8 cellular contexts compared by ENCODE assay signal in the genomic region with DNA sequence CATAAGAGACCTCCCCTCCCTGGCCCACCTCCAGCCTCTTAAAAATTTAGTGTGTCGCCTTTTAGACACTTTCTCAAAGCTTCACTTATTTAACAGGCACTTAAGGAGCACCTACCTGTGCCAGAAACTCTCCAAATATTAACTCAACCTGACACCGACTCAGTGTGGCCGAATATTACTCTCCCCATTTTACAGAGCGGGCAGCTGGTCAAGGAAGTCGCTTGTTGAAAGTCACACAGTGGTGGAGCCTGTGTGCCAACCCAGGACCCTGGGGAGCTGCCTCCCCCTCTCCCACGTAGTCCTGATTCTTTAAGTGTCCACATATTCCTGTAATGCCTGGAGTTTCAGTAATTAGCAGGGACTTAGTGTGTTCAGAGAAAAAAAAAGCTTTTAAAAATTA. TPM values are rescaled to one million over a fixed set of nuclear protein-coding genes. Genes with fewer than 3 reads are reported as not detected.
A peak's percentile ranks its signal among the peaks of the same experiment; 100 is the strongest.
DNase-seq lines count a peak whose midpoint lies in the region; ATAC-seq and TF ChIP-seq lines count a peak whose summit lies in the region.

No MANE protein-coding gene starts in this region.

- peak overlapping the region; percentile 86 for H3K4me3 ChIP-seq in left ventricle myocardium inferior
- H3K4me3 ChIP-seq in muscle layer of duodenum (ENCODE audit: low read depth in 1 of 2, low read length in 2 of 2) = peak overlapping the region; percentile 74 to 87
- H3K4me3 ChIP-seq in aorta (ENCODE audit: low read length in 2 of 2) = peak overlapping the region; percentile 70 to 77

- ATAC-seq in left ventricle myocardium superior = no peak
- no peak for ATAC-seq in aorta (ENCODE audit: low FRiP score)
- ATAC-seq in GM21723 (IDR thresholded peaks at IDR 0.05; ENCODE audit: unreplicated experiment) = no peak
- no peak for ATAC-seq in HG03039 (IDR thresholded peaks at IDR 0.05; ENCODE audit: unreplicated experiment)

- WGBS in aorta, 2 donors = 3 to 4% methylated on average over 6 of the region's 6 CpGs

- H3K27me3 ChIP-seq in left ventricle myocardium inferior (ENCODE audit: low read depth) (no peaks in the 10 kb centered on the region), muscle layer of duodenum (ENCODE audit: low read depth, low read length) (peaks cover 3% of the 10 kb centered on the region), aorta (ENCODE audit: control insufficient read depth in 1 of 2, insufficient read depth in 2 of 2, low read length in 1 of 2) (no peaks in the 10 kb centered on the region)

- no peaks in the 10 kb centered on the region for H3K36me3 ChIP-seq in left ventricle myocardium inferior
- no peaks in the 10 kb centered on the region for H3K36me3 ChIP-seq in muscle layer of duodenum (ENCODE audit: control insufficient read depth in 1 of 2, insufficient read depth in 2 of 2, low read length in 2 of 2)
- H3K36me3 ChIP-seq in aorta (ENCODE audit: control insufficient read depth in 1 of 2, insufficient read depth in 2 of 2, low read length in 1 of 2) = no peaks in the 10 kb centered on the region

- H3K4me1 ChIP-seq in left ventricle myocardium inferior (peaks cover 80% of the 10 kb centered on the region), muscle layer of duodenum (ENCODE audit: control insufficient read depth in 1 of 2, insufficient read depth in 2 of 2, low read length in 2 of 2) (peaks cover 3 to 13% of the 10 kb centered on the region in 2 donors), aorta (ENCODE audit: control insufficient read depth in 1 of 2, insufficient read depth in 2 of 2, low read length in 2 of 2) (no peaks in the 10 kb centered on the region)

- no peaks in the 10 kb centered on the region for H3K9me3 ChIP-seq in left ventricle myocardium inferior (replicated peaks)
- no peaks in the 10 kb centered on the region for H3K9me3 ChIP-seq in muscle layer of duodenum (ENCODE audit: control insufficient read depth in 1 of 2, low read length in 2 of 2)
- no peaks in the 10 kb centered on the region for H3K9me3 ChIP-seq in aorta (ENCODE audit: control insufficient read depth, low read length)

- no peak for TF ChIP-seq CTCF in left ventricle myocardium inferior (IDR thresholded peaks at IDR 0.05; ENCODE audit: borderline replicate concordance)

- DNase-seq in left ventricle myocardium inferior = no peak
- DNase-seq in left ventricle myocardium superior = no peak
- peak; percentile 43 to 45 for DNase-seq in T47D (ENCODE audit: low read depth in 1 of 2, low spot score in 1 of 2)
- DNase-seq in aorta = no peak
- no peak for DNase-seq in SHP77 treated with DMSO at 0.1 percent for 48 hours (lab: John Stamatoyannopoulos, UW)

- H3K27ac ChIP-seq in left ventricle myocardium inferior (replicated peaks) (peak overlapping the region; percentile 93), muscle layer of duodenum (ENCODE audit: low read length) (peak overlapping the region; percentile 75), aorta (ENCODE audit: low read depth in 1 of 2, low read length in 2 of 2) (peak overlapping the region; percentile 68 to 81)

- intact Hi-C loops in left ventricle myocardium inferior (cut with micrococcal nuclease) (no loop called here), left ventricle myocardium superior (cut with micrococcal nuclease) (no loop called here), aorta (cut with DNase I) (loop anchor here in 1 of 2 donors (2.0 kb wide), 1 partner anchor 38 kb away; no protein-coding TSS in a partner anchor)

- in situ Hi-C loops in T47D (cut with HindIII; ENCODE audit: low pct_unique_long_range_greater_than_20kb, low sequenced_read_pairs) = no loop called here

RNA-seq across cellular contexts. Expression of a gene that starts 1.0 kb away (rescaled TPM):
- total RNA-seq in left ventricle myocardium inferior = 36.4 TPM
- 24.7 TPM for total RNA-seq in left ventricle myocardium superior
- 100 to 1,000 TPM; 167 to 188 TPM for total RNA-seq in aorta
- 10 to 100 TPM; 31.4 to 46.7 TPM for polyA plus RNA-seq in aorta

Comparison
In these comparisons a context has a peak if more than half of its experiments do, and no peak if none do; other contexts are left out.
1. DNase-seq: peak in T47D (2 of 2); none in left ventricle myocardium inferior (single experiment), left ventricle myocardium superior (single experiment), aorta (0 of 2) and SHP77 treated with DMSO at 0.1 percent for 48 hours (single experiment).
2. Peak in every context shown above with its lines, with median percentiles within 50 percentile points of each other: H3K27ac ChIP-seq and H3K4me3 ChIP-seq.